ENCODE assay signal across 1 cellular context in genomic region chr5:60801406-60802090, GRCh38.
TF ChIP-seq lines count a peak whose summit lies in the region.

No MANE protein-coding gene starts in this region.

TF ChIP-seq in HepG2, 621 proteins besides CTCF, POLR2A, EP300 and RAD21 (continued from another document):
- no peak for TF ChIP-seq ZBTB44 (CRISPR knock-in tag; IDR thresholded peaks at IDR 0.05)
- peak in 1 of 2 experiments; percentile 42; a peak in 1 of 4 replicates for TF ChIP-seq NR2F1 (CRISPR knock-in tag; IDR thresholded peaks at IDR 0.05)
- TF ChIP-seq KLF13 (CRISPR knock-in tag; IDR thresholded peaks at IDR 0.05): no peak
- TF ChIP-seq ZNF766 (CRISPR knock-in tag; IDR thresholded peaks at IDR 0.05; ENCODE audit: borderline replicate concordance): no peak
- no peak for TF ChIP-seq ZNF354B (CRISPR knock-in tag; IDR thresholded peaks at IDR 0.05)
- no peak for TF ChIP-seq PRDM4 (CRISPR knock-in tag; IDR thresholded peaks at IDR 0.05; ENCODE audit: borderline replicate concordance)
- no peak for TF ChIP-seq GATA4 (IDR thresholded peaks at IDR 0.05; ENCODE audit: borderline replicate concordance, low read depth)
- no peak for TF ChIP-seq CC2D1A (CRISPR knock-in tag; IDR thresholded peaks at IDR 0.05)
- TF ChIP-seq ZNF383 (CRISPR knock-in tag; IDR thresholded peaks at IDR 0.05; ENCODE audit: borderline replicate concordance): no peak
- no peak for TF ChIP-seq ZBED4 (CRISPR knock-in tag; IDR thresholded peaks at IDR 0.05; ENCODE audit: borderline replicate concordance)
- TF ChIP-seq ZNF501 (CRISPR knock-in tag; IDR thresholded peaks at IDR 0.05): no peak
- TF ChIP-seq MEIS2 (CRISPR knock-in tag; IDR thresholded peaks at IDR 0.05): no peak
- TF ChIP-seq ZSCAN31 (CRISPR knock-in tag; IDR thresholded peaks at IDR 0.05; ENCODE audit: low read depth): no peak
- no peak for TF ChIP-seq ZNF800 (CRISPR knock-in tag; IDR thresholded peaks at IDR 0.05)
- peak; percentile 83 for TF ChIP-seq HNF4A (CRISPR knock-in tag; IDR thresholded peaks at IDR 0.05)
- TF ChIP-seq E2F1 (CRISPR knock-in tag; IDR thresholded peaks at IDR 0.05): no peak
- TF ChIP-seq ZNF34 (CRISPR knock-in tag; IDR thresholded peaks at IDR 0.05; ENCODE audit: borderline replicate concordance): no peak
- no peak for TF ChIP-seq ZUFSP (CRISPR knock-in tag; IDR thresholded peaks at IDR 0.05; ENCODE audit: borderline replicate concordance)
- peak; percentile 28; the same call in 1 of the 2 replicates for TF ChIP-seq RARA (CRISPR knock-in tag; IDR thresholded peaks at IDR 0.05)
- TF ChIP-seq ZNF468 (CRISPR knock-in tag; IDR thresholded peaks at IDR 0.05): no peak
- TF ChIP-seq ZNF44 (CRISPR knock-in tag; IDR thresholded peaks at IDR 0.05): no peak
- TF ChIP-seq RNF2 (conservative IDR thresholded peaks at IDR 0.05; ENCODE audit: low read depth): no peak
- no peak for TF ChIP-seq SIN3A (IDR thresholded peaks at IDR 0.05; ENCODE audit: borderline replicate concordance, low read depth, low read length)
- no peak for TF ChIP-seq ZNF746 (CRISPR knock-in tag; IDR thresholded peaks at IDR 0.05)
- TF ChIP-seq ZNF256 (CRISPR knock-in tag; conservative IDR thresholded peaks at IDR 0.05): no peak
- TF ChIP-seq ZNF337 (CRISPR knock-in tag; IDR thresholded peaks at IDR 0.05; ENCODE audit: borderline replicate concordance, low read depth): no peak
- 0 out of 2 replicates have a peak, but pooled peaks have one; percentile 31 for TF ChIP-seq FOSL1 (CRISPR knock-in tag; IDR thresholded peaks at IDR 0.05; ENCODE audit: borderline replicate concordance)
- peak; percentile 90 for TF ChIP-seq ZNF460 (CRISPR knock-in tag; IDR thresholded peaks at IDR 0.05; ENCODE audit: borderline replicate concordance)
- no peak for TF ChIP-seq THRA (CRISPR knock-in tag; IDR thresholded peaks at IDR 0.05; ENCODE audit: borderline replicate concordance)
- TF ChIP-seq ZNF619 (CRISPR knock-in tag; IDR thresholded peaks at IDR 0.05): no peak
- TF ChIP-seq ZBTB38 (CRISPR knock-in tag; IDR thresholded peaks at IDR 0.05): no peak
- no peak for TF ChIP-seq ZFP37 (CRISPR knock-in tag; IDR thresholded peaks at IDR 0.05; ENCODE audit: borderline replicate concordance)
- no peak for TF ChIP-seq ZBTB8A (CRISPR knock-in tag; IDR thresholded peaks at IDR 0.05; ENCODE audit: borderline replicate concordance, low read depth)
- TF ChIP-seq IRX3 (CRISPR knock-in tag; IDR thresholded peaks at IDR 0.05; ENCODE audit: borderline replicate concordance, low read depth): no peak
- no peak for TF ChIP-seq ZNF235 (CRISPR knock-in tag; IDR thresholded peaks at IDR 0.05; ENCODE audit: borderline replicate concordance)
- TF ChIP-seq NFYC (CRISPR knock-in tag; IDR thresholded peaks at IDR 0.05): no peak
- TF ChIP-seq ZNF577 (CRISPR knock-in tag; IDR thresholded peaks at IDR 0.05; ENCODE audit: borderline replicate concordance, low read depth): no peak
- TF ChIP-seq HES4 (CRISPR knock-in tag; IDR thresholded peaks at IDR 0.05; ENCODE audit: borderline replicate concordance): no peak
- TF ChIP-seq ZMYM2 (CRISPR knock-in tag; IDR thresholded peaks at IDR 0.05): 0 out of 2 replicates have a peak, but pooled peaks have one; percentile 52
- TF ChIP-seq GABPA (IDR thresholded peaks at IDR 0.05; ENCODE audit: low read depth, low read length): no peak
- no peak for TF ChIP-seq GABPA (CRISPR knock-in tag; IDR thresholded peaks at IDR 0.05; ENCODE audit: low read depth)
- TF ChIP-seq NFKB2 (CRISPR knock-in tag; IDR thresholded peaks at IDR 0.05; ENCODE audit: borderline replicate concordance): no peak
- no peak for TF ChIP-seq ZHX1 (CRISPR knock-in tag; IDR thresholded peaks at IDR 0.05; ENCODE audit: low read depth)
- no peak for TF ChIP-seq PHF21A (CRISPR knock-in tag; IDR thresholded peaks at IDR 0.05)
